Comparison of ENCODE assay signal across 16 cellular contexts in genomic region chr9:8338742-8339425, GRCh38.
"Had no signal": no experiment of that assay in that cellular context is flagged by ENCODE, and none has a peak within 500 bp of the region (broad histone marks: within the 10 kb centered on the region; RNA-seq: fewer than 3 reads in every experiment).

No MANE protein-coding gene starts in this region.

- H3K4me3 Mint-ChIP-seq: activated CD4-positive, alpha-beta memory T cell treated with anti-CD3 and anti-CD28 coated beads, Interleukin-2, amount 10 ng/mL, durations not matched to agents 7 days and 5 days; activated naive CD4-positive, alpha-beta T cell treated with anti-CD3 and anti-CD28 coated beads, Interleukin-2, amount 50 U/mL, for 24 hours; activated T-cell treated with anti-CD3 and anti-CD28 coated beads, Interleukin-2, amount 50 U/mL, for 4 hours; brain; endodermal cell; immature natural killer cell; naive B cell; stimulated activated effector memory CD8-positive, alpha-beta T cell treated with anti-CD3 and anti-CD28 coated beads, Interleukin-12 subunit alpha, Interleukin-12 subunit beta, amount 100 ng/mL, for 72 hours; WTC11 had no signal

- H3K27me3 ChIP-seq: adrenal gland, dorsolateral prefrontal cortex, ovary had no signal

- H3K4me3 ChIP-seq: adrenal gland, dorsolateral prefrontal cortex, ovary had no signal

- H3K4me1 Mint-ChIP-seq: activated CD4-positive, alpha-beta memory T cell treated with anti-CD3 and anti-CD28 coated beads, Interleukin-2, amount 10 ng/mL, durations not matched to agents 7 days and 5 days; activated naive CD4-positive, alpha-beta T cell treated with anti-CD3 and anti-CD28 coated beads, Interleukin-2, amount 50 U/mL, for 24 hours; immature natural killer cell; stimulated activated effector memory CD8-positive, alpha-beta T cell treated with anti-CD3 and anti-CD28 coated beads, Interleukin-12 subunit alpha, Interleukin-12 subunit beta, amount 100 ng/mL, for 72 hours; WTC11 had no signal

- ATAC-seq: activated T-cell treated with anti-CD3 and anti-CD28 coated beads, Interleukin-2, amount 50 U/mL, for 4 hours; stimulated activated effector memory CD8-positive, alpha-beta T cell treated with anti-CD3 and anti-CD28 coated beads, Interleukin-12 subunit alpha, Interleukin-12 subunit beta, amount 100 ng/mL, for 72 hours; WTC11 had no signal

- H3K36me3 Mint-ChIP-seq: activated naive CD4-positive, alpha-beta T cell treated with anti-CD3 and anti-CD28 coated beads, Interleukin-2, amount 50 U/mL, for 24 hours; immature natural killer cell; naive B cell; stimulated activated effector memory CD8-positive, alpha-beta T cell treated with anti-CD3 and anti-CD28 coated beads, Interleukin-12 subunit alpha, Interleukin-12 subunit beta, amount 100 ng/mL, for 72 hours had no signal

- H3K27ac Mint-ChIP-seq: activated CD4-positive, alpha-beta memory T cell treated with anti-CD3 and anti-CD28 coated beads, Interleukin-2, amount 10 ng/mL, durations not matched to agents 7 days and 5 days; activated naive CD4-positive, alpha-beta T cell treated with anti-CD3 and anti-CD28 coated beads, Interleukin-2, amount 50 U/mL, for 24 hours; endodermal cell; immature natural killer cell; stimulated activated effector memory CD8-positive, alpha-beta T cell treated with anti-CD3 and anti-CD28 coated beads, Interleukin-12 subunit alpha, Interleukin-12 subunit beta, amount 100 ng/mL, for 72 hours; WTC11 had no signal

- H3K9me3 ChIP-seq: adrenal gland, ovary had no signal

- H3K36me3 ChIP-seq: adrenal gland, ovary had no signal

- DNase-seq: activated CD4-positive, alpha-beta memory T cell treated with anti-CD3 and anti-CD28 coated beads, Interleukin-2, amount 10 ng/mL, durations not matched to agents 7 days and 5 days; activated CD4-positive, alpha-beta T cell treated with anti-CD3 and anti-CD28 coated beads for 4 hours; activated effector memory CD4-positive, alpha-beta T cell treated with anti-CD3 and anti-CD28 coated beads, Interleukin-2, amount 50 U/mL, for 16 hours; activated T-cell treated with anti-CD3 and anti-CD28 coated beads, Interleukin-2, amount 50 U/mL, for 4 hours; adrenal gland; dorsolateral prefrontal cortex; endodermal cell; erythroblast; glutamatergic neuron; immature natural killer cell; naive B cell had no signal

- H3K27ac ChIP-seq: adrenal gland had no signal

- H3K4me1 ChIP-seq: adrenal gland had no signal

- H3K27me3 Mint-ChIP-seq: activated CD4-positive, alpha-beta memory T cell treated with anti-CD3 and anti-CD28 coated beads, Interleukin-2, amount 10 ng/mL, durations not matched to agents 7 days and 5 days; activated naive CD4-positive, alpha-beta T cell treated with anti-CD3 and anti-CD28 coated beads, Interleukin-2, amount 50 U/mL, for 24 hours; brain; naive B cell had no signal

- H3K9me3 Mint-ChIP-seq: activated CD4-positive, alpha-beta memory T cell treated with anti-CD3 and anti-CD28 coated beads, Interleukin-2, amount 10 ng/mL, durations not matched to agents 7 days and 5 days; activated naive CD4-positive, alpha-beta T cell treated with anti-CD3 and anti-CD28 coated beads, Interleukin-2, amount 50 U/mL, for 24 hours; activated T-cell treated with anti-CD3 and anti-CD28 coated beads, Interleukin-2, amount 50 U/mL, for 4 hours; endodermal cell; immature natural killer cell; naive B cell; stimulated activated effector memory CD8-positive, alpha-beta T cell treated with anti-CD3 and anti-CD28 coated beads, Interleukin-12 subunit alpha, Interleukin-12 subunit beta, amount 100 ng/mL, for 72 hours; WTC11 had no signal
